In the genomic region with DNA sequence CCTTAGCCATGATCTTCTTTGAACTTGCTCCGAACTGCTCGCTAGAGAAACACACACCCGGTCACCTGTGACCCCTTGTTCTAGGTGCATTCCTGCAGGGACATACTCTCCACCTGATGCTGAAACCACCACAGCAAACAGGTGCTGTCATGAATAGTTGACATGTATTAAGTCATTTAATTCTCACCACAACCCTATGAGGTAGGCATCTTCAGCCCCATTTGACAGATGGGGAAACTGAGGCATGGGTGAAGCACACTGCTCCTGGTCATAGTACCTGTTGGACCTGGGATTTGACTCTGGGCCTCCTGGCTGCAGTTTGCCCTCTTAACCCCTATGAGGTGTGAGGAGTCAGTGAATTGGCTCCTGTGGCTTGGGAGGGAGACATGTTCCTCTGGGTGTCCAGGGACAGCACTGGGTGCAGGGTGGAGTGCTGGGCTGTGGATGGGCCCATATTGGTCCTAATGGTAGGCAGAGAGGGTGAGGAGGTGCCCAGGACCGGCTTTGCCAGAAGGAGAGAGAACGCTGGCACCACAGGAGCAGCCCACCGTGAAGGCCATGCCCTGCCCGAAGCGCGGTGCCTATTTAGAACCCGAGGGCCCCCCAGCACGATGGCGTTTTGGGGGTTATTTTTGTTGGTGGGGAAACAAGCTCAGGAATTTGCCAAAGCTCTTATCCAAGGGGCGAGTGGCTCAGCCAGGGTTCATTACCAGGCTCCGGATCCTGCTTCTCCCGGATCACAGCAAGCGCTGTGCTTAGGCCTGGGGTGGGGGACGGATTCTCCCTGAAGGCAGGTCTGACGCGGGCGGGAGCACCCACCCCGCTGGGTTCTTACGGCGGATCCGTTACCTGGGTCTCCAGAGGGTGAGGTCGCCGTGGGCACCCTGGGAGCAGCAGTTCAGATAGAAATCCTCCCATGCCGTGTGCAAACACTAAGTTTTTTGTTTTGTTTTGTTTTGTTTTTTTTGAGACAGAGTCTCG, we compare ENCODE assay signal across 17 cellular contexts. TPM values are rescaled to one million over a fixed set of nuclear protein-coding genes. Genes with fewer than 3 reads are reported as not detected.
DNase-seq lines count a peak whose midpoint lies in the region; ATAC-seq and TF ChIP-seq lines count a peak whose summit lies in the region.
"Had no signal": no experiment of that assay in that cellular context is flagged by ENCODE, and none has a peak within 500 bp of the region (broad histone marks: within the 10 kb centered on the region; RNA-seq: fewer than 3 reads in every experiment).

No MANE protein-coding gene starts in this region.

- no peak for ATAC-seq in GM18909 (IDR thresholded peaks at IDR 0.05; ENCODE audit: poor library complexity, unreplicated experiment)
- ATAC-seq: GM23338 had no signal

- peaks cover 3% of the 10 kb centered on the region; the same call in 1 of the 2 replicates for H3K4me1 ChIP-seq in HEK293 (ENCODE audit: control insufficient read depth, insufficient read depth, low read length)

- no peaks in the 10 kb centered on the region for H3K9me3 Mint-ChIP-seq in endothelial cell (ENCODE audit: unreplicated experiment)
- no peaks in the 10 kb centered on the region for H3K9me3 Mint-ChIP-seq in progenitor cell of endocrine pancreas (ENCODE audit: low read depth)
- no peaks in the 10 kb centered on the region for H3K9me3 Mint-ChIP-seq in osteocyte (ENCODE audit: unreplicated experiment)
- H3K9me3 Mint-ChIP-seq: GM23338 had no signal

- POLR2A ChIA-PET in HEK293 (lab: Yijun Ruan, JAX), result no interaction called here

- H3K36me3 Mint-ChIP-seq in endothelial cell (ENCODE audit: low read depth, unreplicated experiment), result peaks cover 20% of the 10 kb centered on the region
- H3K36me3 Mint-ChIP-seq in progenitor cell of endocrine pancreas (ENCODE audit: insufficient read depth), result peaks cover 13% of the 10 kb centered on the region
- peaks cover 14% of the 10 kb centered on the region for H3K36me3 Mint-ChIP-seq in osteocyte (ENCODE audit: unreplicated experiment)

- no peaks in the 10 kb centered on the region for H3K9me3 ChIP-seq in HEK293 (ENCODE audit: control insufficient read depth, insufficient read depth, low read depth, low read length)
- H3K9me3 ChIP-seq: BLaER1 treated with 17β-estradiol and CSF1 and Interleukin-3, amounts not matched to agents 10 nM and 100 nM had no signal

- H3K27me3 Mint-ChIP-seq in endothelial cell (ENCODE audit: unreplicated experiment), result peaks cover 23% of the 10 kb centered on the region
- no peaks in the 10 kb centered on the region for H3K27me3 Mint-ChIP-seq in progenitor cell of endocrine pancreas
- no peaks in the 10 kb centered on the region for H3K27me3 Mint-ChIP-seq in osteocyte (ENCODE audit: unreplicated experiment)

- H3K4me3 Mint-ChIP-seq in endothelial cell (ENCODE audit: unreplicated experiment) (peak overlapping the region; percentile 62), progenitor cell of endocrine pancreas (ENCODE audit: low read depth) (peak overlapping the region; percentile 26), osteocyte (ENCODE audit: unreplicated experiment) (no peak overlapping the region)
- H3K4me3 Mint-ChIP-seq: GM23338 had no signal

- H3K4me1 Mint-ChIP-seq in endothelial cell (ENCODE audit: unreplicated experiment) (no peaks in the 10 kb centered on the region), progenitor cell of endocrine pancreas (ENCODE audit: low read depth) (no peaks in the 10 kb centered on the region), osteocyte (ENCODE audit: unreplicated experiment) (no peaks in the 10 kb centered on the region)
- H3K4me1 Mint-ChIP-seq: GM23338 had no signal

- H3K4me3 ChIP-seq in HEK293 (ENCODE audit: low read depth, low read length), result no peak overlapping the region
- H3K4me3 ChIP-seq: BLaER1 treated with 17β-estradiol and CSF1 and Interleukin-3, amounts not matched to agents 10 nM and 100 nM; GM23338 had no signal

- TF ChIP-seq CTCF in HEK293 (tag by site-specific recombination; IDR thresholded peaks at IDR 0.05), result no peak
- no peak for TF ChIP-seq CTCF in endothelial cell (IDR thresholded peaks at IDR 0.05; ENCODE audit: unreplicated experiment)
- TF ChIP-seq CTCF in progenitor cell of endocrine pancreas (IDR thresholded peaks at IDR 0.05; ENCODE audit: unreplicated experiment), result no peak
- TF ChIP-seq CTCF in osteocyte (IDR thresholded peaks at IDR 0.05), result no peak

- DNase-seq in NCI-H82 (lab: John Stamatoyannopoulos, UW) (peak; percentile 13), NCI-H82 treated with DMSO at 0.1 percent for 48 hours (lab: John Stamatoyannopoulos, UW; ENCODE audit: unreplicated experiment) (no peak), endothelial cell (ENCODE audit: low spot score) (no peak), progenitor cell of endocrine pancreas (ENCODE audit: low spot score, unreplicated experiment) (no peak), osteocyte (ENCODE audit: extremely low spot score, unreplicated experiment) (no peak), amygdala (lab: John Stamatoyannopoulos, UW) (no peak)
- DNase-seq: 8988T; DMS153; Kasumi-1; NCI-H2029 treated with DMSO at 0.1 percent for 48 hours; NCI-H524; NK-92 treated with Interleukin-12 subunit alpha and Interleukin-12 subunit beta, amount 100 ng/mL, for 24 hours; OCI-M1 had no signal

- H3K27ac Mint-ChIP-seq in endothelial cell (ENCODE audit: unreplicated experiment) (no peak overlapping the region), progenitor cell of endocrine pancreas (no peak overlapping the region), osteocyte (ENCODE audit: unreplicated experiment) (no peak overlapping the region)
- H3K27ac Mint-ChIP-seq: GM23338 had no signal

- H3K36me3 ChIP-seq in HEK293 (ENCODE audit: control insufficient read depth in 2 of 2, insufficient read depth in 1 of 2, low read length in 2 of 2), result peaks cover 12 to 45% of the 10 kb centered on the region in 2 experiments; a peak in 2 of 3 replicates

- CTCF ChIA-PET in HEK293 (lab: Yijun Ruan, JAX), result no interaction called here

- H3K27ac ChIP-seq in HEK293 (ENCODE audit: extremely low read depth, low read depth, low read length), result no peak overlapping the region
- H3K27ac ChIP-seq: BLaER1 treated with 17β-estradiol and CSF1 and Interleukin-3, amounts not matched to agents 10 nM and 100 nM had no signal

TF ChIP-seq in HEK293, 187 proteins besides CTCF, POLR2A, EP300 and RAD21:
- TF ChIP-seq ZFP3 (tag by site-specific recombination; IDR thresholded peaks at IDR 0.05; ENCODE audit: low read depth), result no peak
- no peak for TF ChIP-seq GLIS1 (tag by site-specific recombination; IDR thresholded peaks at IDR 0.05)
- TF ChIP-seq, protein P1, sequence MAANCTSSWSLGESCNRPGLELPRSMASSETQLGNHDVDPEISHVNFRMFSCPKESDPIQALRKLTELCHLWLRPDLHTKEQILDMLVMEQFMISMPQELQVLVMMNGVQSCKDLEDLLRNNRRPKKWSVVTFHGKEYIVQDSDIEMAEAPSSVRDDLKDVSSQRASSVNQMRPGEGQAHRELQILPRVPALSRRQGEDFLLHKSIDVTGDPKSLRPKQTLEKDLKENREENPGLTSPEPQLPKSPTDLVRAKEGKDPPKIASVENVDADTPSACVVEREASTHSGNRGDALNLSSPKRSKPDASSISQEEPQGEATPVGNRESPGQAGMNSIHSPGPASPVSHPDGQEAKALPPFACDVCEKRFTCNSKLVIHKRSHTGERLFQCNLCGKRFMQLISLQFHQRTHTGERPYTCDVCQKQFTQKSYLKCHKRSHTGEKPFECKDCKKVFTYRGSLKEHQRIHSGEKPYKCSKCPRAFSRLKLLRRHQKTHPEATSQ (tag by site-specific recombination; IDR thresholded peaks at IDR 0.05), result no peak
- no peak for TF ChIP-seq REPIN1 (tag by site-specific recombination; IDR thresholded peaks at IDR 0.05; ENCODE audit: low read depth)
- TF ChIP-seq HOXD13 (CRISPR knock-in tag; IDR thresholded peaks at IDR 0.05; ENCODE audit: borderline replicate concordance), result no peak
- no peak for TF ChIP-seq ZSCAN23 (tag by site-specific recombination; IDR thresholded peaks at IDR 0.05)
- peak; percentile 84 for TF ChIP-seq SCRT2 (tag by site-specific recombination; IDR thresholded peaks at IDR 0.05)
- TF ChIP-seq SCRT1 (tag by site-specific recombination; IDR thresholded peaks at IDR 0.05; ENCODE audit: borderline replicate concordance), result peak; percentile 85
- peak; percentile 48; the same call in 1 of the 2 replicates for TF ChIP-seq ZNF600 (tag by site-specific recombination; IDR thresholded peaks at IDR 0.05)
- TF ChIP-seq, protein P2, sequence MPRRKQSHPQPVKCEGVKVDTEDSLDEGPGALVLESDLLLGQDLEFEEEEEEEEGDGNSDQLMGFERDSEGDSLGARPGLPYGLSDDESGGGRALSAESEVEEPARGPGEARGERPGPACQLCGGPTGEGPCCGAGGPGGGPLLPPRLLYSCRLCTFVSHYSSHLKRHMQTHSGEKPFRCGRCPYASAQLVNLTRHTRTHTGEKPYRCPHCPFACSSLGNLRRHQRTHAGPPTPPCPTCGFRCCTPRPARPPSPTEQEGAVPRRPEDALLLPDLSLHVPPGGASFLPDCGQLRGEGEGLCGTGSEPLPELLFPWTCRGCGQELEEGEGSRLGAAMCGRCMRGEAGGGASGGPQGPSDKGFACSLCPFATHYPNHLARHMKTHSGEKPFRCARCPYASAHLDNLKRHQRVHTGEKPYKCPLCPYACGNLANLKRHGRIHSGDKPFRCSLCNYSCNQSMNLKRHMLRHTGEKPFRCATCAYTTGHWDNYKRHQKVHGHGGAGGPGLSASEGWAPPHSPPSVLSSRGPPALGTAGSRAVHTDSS (tag by site-specific recombination; IDR thresholded peaks at IDR 0.05), result no peak

RNA-seq across cellular contexts. Expression of a gene that starts 52.3 kb away (rescaled TPM):
- total RNA-seq in endothelial cell (ENCODE audit: unreplicated experiment) (111 TPM), progenitor cell of endocrine pancreas (80.8 TPM in 2 replicates), osteocyte (58.7 and 61.2 TPM in 2 replicates)
